Comparison of ENCODE assay signal across 9 cellular contexts in genomic region chr3:129602730-129603560, GRCh38. TPM values are rescaled to one million over a fixed set of nuclear protein-coding genes. Genes with fewer than 3 reads are reported as not detected.
DNase-seq lines count a peak whose midpoint lies in the region; ATAC-seq and TF ChIP-seq lines count a peak whose summit lies in the region.
"Had no signal": no experiment of that assay in that cellular context is flagged by ENCODE, and none has a peak within 500 bp of the region (broad histone marks: within the 10 kb centered on the region; RNA-seq: fewer than 3 reads in every experiment).

No MANE protein-coding gene starts in this region.

- H3K4me1 ChIP-seq in BLaER1 (peaks cover 80% of the 10 kb centered on the region), ovary (ENCODE audit: insufficient read depth) (peaks cover 15% of the 10 kb centered on the region)

- TF ChIP-seq POLR2A in ovary (IDR thresholded peaks at IDR 0.05): no peak

- peak overlapping the region; percentile 87 for H3K9ac ChIP-seq in BLaER1

- no peaks in the 10 kb centered on the region for H3K9me3 ChIP-seq in BLaER1
- no peaks in the 10 kb centered on the region for H3K9me3 ChIP-seq in ovary

- peak overlapping the region; percentile 100 for H3K4me2 ChIP-seq in BLaER1

- in situ Hi-C loops in GM13976 (cut with MboI; ENCODE audit: low sequenced_read_pairs, unreplicated experiment): no loop called here

- POLR2A ChIA-PET in RWPE1 (lab: Yijun Ruan, JAX; ENCODE audit: low non-redundant PET): no interaction called here

- H3K36me3 ChIP-seq in BLaER1 (peaks cover 19% of the 10 kb centered on the region), ovary (no peaks in the 10 kb centered on the region)

- DNase-seq in RWPE1 (ENCODE audit: low spot score) (peak; percentile 39), fibroblast of the aortic adventitia (ENCODE audit: low read depth) (peak; percentile 88), ovary (peak; percentile 73 to 83 (median 79)), GM13976 (ENCODE audit: low spot score) (no peak)

- H3K4me3 ChIP-seq in BLaER1 (peak overlapping the region; percentile 91), fibroblast of the aortic adventitia (ENCODE audit: low read depth, low read length) (peak overlapping the region; percentile 88), ovary (peak overlapping the region; percentile 44)

- TF ChIP-seq EP300 in ovary (IDR thresholded peaks at IDR 0.05): no peak

- intact Hi-C loops in ovary (cut with DNase I): loop anchor here in 1 of 4 donors (10.0 kb wide), 1 partner anchor 118 kb away; no protein-coding TSS in a partner anchor

- ATAC-seq in GM21528 (IDR thresholded peaks at IDR 0.05; ENCODE audit: low FRiP score, unreplicated experiment) (no peak), HG02870 (IDR thresholded peaks at IDR 0.05; ENCODE audit: unreplicated experiment) (no peak), GM19452 (IDR thresholded peaks at IDR 0.05; ENCODE audit: unreplicated experiment) (no peak)

- H3K27ac ChIP-seq in BLaER1: peak overlapping the region; percentile 56
- peak overlapping the region; percentile 34 for H3K27ac ChIP-seq in RWPE1
- peak overlapping the region; percentile 4 to 21 for H3K27ac ChIP-seq in ovary

- TF ChIP-seq CTCF in RWPE1 (conservative IDR thresholded peaks at IDR 0.05; ENCODE audit: low read depth) (no peak), fibroblast of the aortic adventitia (IDR thresholded peaks at IDR 0.05; ENCODE audit: insufficient read depth, low read length) (no peak), ovary (IDR thresholded peaks at IDR 0.05) (no peak), GM13976 (IDR thresholded peaks at IDR 0.05; ENCODE audit: borderline replicate concordance, control extremely low read depth, extremely low read depth, insufficient read depth, missing control alignments) (no peak)

- H3K27me3 ChIP-seq in BLaER1 (no peaks in the 10 kb centered on the region), ovary (no peaks in the 10 kb centered on the region)

- CTCF ChIA-PET in RWPE1 (lab: Yijun Ruan, JAX): no interaction called here

- 48 to 55% (median 51%) methylated on average over 15 of the region's 15 CpGs for WGBS in ovary, 3 donors

- peaks cover 83% of the 10 kb centered on the region for H4K20me1 ChIP-seq in BLaER1

RNA-seq across cellular contexts. Expression of gene PLXND1, which starts 3.5 kb away (rescaled TPM):
- total RNA-seq in fibroblast of the aortic adventitia (ENCODE audit: low replicate concordance): 31.4 and 76.3 TPM in 2 replicates
- total RNA-seq in ovary: 100 to 1,000 TPM in 1 of 7 donors, 10 to 100 TPM in 6; 21.6 to 111 (median 57.1) TPM
- 100 to 1,000 TPM in 1 of 2 donors, 10 to 100 TPM in 1; 55.2 to 120 TPM for polyA plus RNA-seq in ovary

RNA-seq across cellular contexts. Expression of gene H1-8, which starts 60.0 kb away (rescaled TPM):
- not detected in 2 replicates for total RNA-seq in fibroblast of the aortic adventitia (ENCODE audit: low replicate concordance)
- total RNA-seq in ovary: not detected
- polyA plus RNA-seq in ovary: under 1 TPM in 1 of 2 donors, not detected in 1; 0.27 TPM
- total RNA-seq: bronchial epithelial cell had no signal
